Comparison of ENCODE assay signal across 16 cellular contexts in the genomic region with DNA sequence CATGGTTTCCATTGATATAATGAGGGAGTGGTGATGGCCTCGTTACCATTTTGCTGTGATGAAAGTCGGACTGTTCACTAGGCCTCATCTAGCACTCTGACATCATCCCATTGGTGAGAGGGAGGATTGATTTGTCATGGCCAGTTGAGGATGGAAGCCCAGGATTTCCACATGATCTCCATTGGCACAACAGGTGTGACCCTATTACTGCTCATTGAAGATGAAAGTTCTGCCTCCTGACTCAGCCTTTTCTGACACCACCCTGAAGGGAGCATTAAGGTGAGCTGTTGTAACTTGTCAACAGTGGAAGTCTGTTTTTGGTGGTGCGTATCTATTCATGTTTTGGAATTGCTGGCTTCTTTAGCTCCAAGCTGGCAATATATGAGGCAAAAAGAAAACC.
DNase-seq lines count a peak whose midpoint lies in the region; ATAC-seq and TF ChIP-seq lines count a peak whose summit lies in the region.
"Had no signal": no experiment of that assay in that cellular context is flagged by ENCODE, and none has a peak within 500 bp of the region (broad histone marks: within the 10 kb centered on the region; RNA-seq: fewer than 3 reads in every experiment).

No MANE protein-coding gene starts in this region.

- H3K27me3 ChIP-seq in H9 (ENCODE audit: insufficient read depth, low read length): no peaks in the 10 kb centered on the region
- H3K27me3 ChIP-seq in OCI-LY1 (ENCODE audit: insufficient read depth, low read length): no peaks in the 10 kb centered on the region
- H3K27me3 ChIP-seq in mammary epithelial cell (ENCODE audit: insufficient read depth, low read length): no peaks in the 10 kb centered on the region
- H3K27me3 ChIP-seq: BLaER1 treated with 17β-estradiol and CSF1 and Interleukin-3, amounts not matched to agents 10 nM and 100 nM had no signal

- H4K5ac ChIP-seq in H9 (ENCODE audit: insufficient read length, low read depth, low read length): no peak overlapping the region

- no peak overlapping the region for H3K4ac ChIP-seq in H9 (ENCODE audit: low read depth, low read length)

- no peak overlapping the region for H3K23ac ChIP-seq in H9 (ENCODE audit: insufficient read length, low read depth, low read length)

- no peak overlapping the region for H3K27ac ChIP-seq in H9 (ENCODE audit: insufficient read length, low read depth, low read length)
- no peak overlapping the region for H3K27ac ChIP-seq in OCI-LY1 (ENCODE audit: low read depth, low read length, poor library complexity, severe bottlenecking)
- no peak overlapping the region for H3K27ac ChIP-seq in mammary epithelial cell (ENCODE audit: insufficient read depth, low read depth, low read length)
- H3K27ac ChIP-seq: BLaER1 treated with 17β-estradiol and CSF1 and Interleukin-3, amounts not matched to agents 10 nM and 100 nM had no signal

- H3K4me1 Mint-ChIP-seq in H9: no peaks in the 10 kb centered on the region; a peak in 1 of 4 replicates
- no peaks in the 10 kb centered on the region for H3K4me1 Mint-ChIP-seq in activated T-cell treated with anti-CD3 and anti-CD28 coated beads, Interleukin-2, amount 50 U/mL, for 24 hours (ENCODE audit: low read depth)
- H3K4me1 Mint-ChIP-seq: B cell had no signal

- no peak overlapping the region for H3K4me2 ChIP-seq in H9 (ENCODE audit: insufficient read depth, insufficient read length, low read length)
- H3K4me2 ChIP-seq in OCI-LY1 (ENCODE audit: low read length): no peak overlapping the region
- H3K4me2 ChIP-seq in mammary epithelial cell (ENCODE audit: insufficient read depth, low read depth, low read length): no peak overlapping the region
- H3K4me2 ChIP-seq: BLaER1 treated with 17β-estradiol and CSF1 and Interleukin-3, amounts not matched to agents 10 nM and 100 nM had no signal

- intact Hi-C loops in mammary epithelial cell (cut with micrococcal nuclease): no loop called here

- H2AFZ ChIP-seq in H9 (ENCODE audit: low read length): no peak overlapping the region
- peak overlapping the region; percentile 82; the same call in 1 of the 2 replicates for H2AFZ ChIP-seq in OCI-LY1 (ENCODE audit: low read length)
- no peak overlapping the region for H2AFZ ChIP-seq in mammary epithelial cell (ENCODE audit: low read depth, low read length)

- DNase-seq in H9: no peak
- DNase-seq in mammary epithelial cell: peak; percentile 28
- no peak for DNase-seq in T-helper 9 cell
- DNase-seq in activated T-cell treated with anti-CD3 and anti-CD28 coated beads, Interleukin-2, amount 50 U/mL, for 24 hours: no peak
- no peak for DNase-seq in stimulated activated CD8-positive, alpha-beta memory T cell treated with anti-CD3 and anti-CD28 coated beads, Interleukin-4, amount 100 ng/mL, for 48 hours
- DNase-seq: Calu3; CD8-positive, alpha-beta T cell; DMS79 treated with DMSO at 0.1 percent for 48 hours; GF-D8; GOT3; H7 had no signal

- ATAC-seq in esophagus mucosa (peak; percentile 98), HG02623 (IDR thresholded peaks at IDR 0.05; ENCODE audit: unreplicated experiment) (no peak)
- ATAC-seq: CD8-positive, alpha-beta T cell had no signal

- H3K56ac ChIP-seq in H9 (ENCODE audit: insufficient read length, low read depth, low read length): no peak overlapping the region

- H4K20me1 ChIP-seq in H9 (ENCODE audit: control insufficient read depth, insufficient read depth, insufficient read length) (no peaks in the 10 kb centered on the region), OCI-LY1 (ENCODE audit: insufficient read depth, low read length) (no peaks in the 10 kb centered on the region), mammary epithelial cell (ENCODE audit: insufficient read depth, low read length) (no peaks in the 10 kb centered on the region)
- H4K20me1 ChIP-seq: BLaER1 treated with 17β-estradiol and CSF1 and Interleukin-3, amounts not matched to agents 10 nM and 100 nM had no signal

- in situ Hi-C loops in mammary epithelial cell (cut with MboI; ENCODE audit: low sequenced_read_pairs in 2 of 2): no loop called here

- TF ChIP-seq CTCF in H9 (conservative IDR thresholded peaks at IDR 0.05): no peak
- no peak for TF ChIP-seq CTCF in OCI-LY1 (IDR thresholded peaks at IDR 0.05; ENCODE audit: low read length)
- no peak for TF ChIP-seq CTCF in mammary epithelial cell (conservative IDR thresholded peaks at IDR 0.05 in 1 of 2, IDR thresholded peaks at IDR 0.05 in 1 of 2; ENCODE audit: extremely low read depth in 1 of 2, insufficient read depth in 1 of 2, low read depth in 1 of 2, low read length in 2 of 2)

- no peak overlapping the region for H3K27ac Mint-ChIP-seq in H9
- no peak overlapping the region for H3K27ac Mint-ChIP-seq in activated T-cell treated with anti-CD3 and anti-CD28 coated beads, Interleukin-2, amount 50 U/mL, for 24 hours
- H3K27ac Mint-ChIP-seq: B cell; CD8-positive, alpha-beta T cell had no signal

- no peak overlapping the region for H2BK20ac ChIP-seq in H9 (ENCODE audit: low read depth, low read length, poor library complexity, severe bottlenecking)

- no peaks in the 10 kb centered on the region for H3K4me1 ChIP-seq in H9 (ENCODE audit: insufficient read depth, low read length)
- H3K4me1 ChIP-seq in OCI-LY1 (ENCODE audit: insufficient read depth, low read length, severe bottlenecking): no peaks in the 10 kb centered on the region
- no peaks in the 10 kb centered on the region for H3K4me1 ChIP-seq in mammary epithelial cell (ENCODE audit: insufficient read depth, low read length)
- H3K4me1 ChIP-seq: BLaER1 treated with 17β-estradiol and CSF1 and Interleukin-3, amounts not matched to agents 10 nM and 100 nM had no signal

- H2BK5ac ChIP-seq in H9 (ENCODE audit: insufficient read length, low read length): no peak overlapping the region

- no TSS peak for BruUV-seq in mammary epithelial cell (replicated peaks; lab: Mats Ljungman, UMichigan)

- no peaks in the 10 kb centered on the region for H3K79me1 ChIP-seq in H9 (ENCODE audit: insufficient read depth, low read depth, low read length, poor library complexity, severe bottlenecking)

- H3K79me2 ChIP-seq in H9 (ENCODE audit: insufficient read depth, low read length) (no peaks in the 10 kb centered on the region), OCI-LY1 (ENCODE audit: insufficient read depth, low read length) (no peaks in the 10 kb centered on the region), mammary epithelial cell (ENCODE audit: insufficient read depth, low read length) (no peaks in the 10 kb centered on the region)

- H3K9me2 ChIP-seq in OCI-LY1 (ENCODE audit: low read depth, low read length): no peaks in the 10 kb centered on the region

- H2AK5ac ChIP-seq in H9 (ENCODE audit: insufficient read length, low read length): peak overlapping the region; percentile 71

- H4K91ac ChIP-seq in H9 (ENCODE audit: insufficient read length, low read depth, low read length): no peak overlapping the region

- no peaks in the 10 kb centered on the region for H3K36me3 Mint-ChIP-seq in H9 (ENCODE audit: insufficient read depth in 1 of 3, low read depth in 3 of 3)
- H3K36me3 Mint-ChIP-seq in activated T-cell treated with anti-CD3 and anti-CD28 coated beads, Interleukin-2, amount 50 U/mL, for 24 hours (ENCODE audit: low read depth): no peaks in the 10 kb centered on the region
- H3K36me3 Mint-ChIP-seq: CD8-positive, alpha-beta T cell had no signal

- no peaks in the 10 kb centered on the region for H3K23me2 ChIP-seq in H9 (ENCODE audit: insufficient read length, low read depth, low read length, poor library complexity, severe bottlenecking)

- H3K9ac ChIP-seq in H9 (ENCODE audit: extremely low read depth, insufficient read length, low read length) (no peak overlapping the region), OCI-LY1 (ENCODE audit: low read length) (no peak overlapping the region), mammary epithelial cell (ENCODE audit: insufficient read depth, low read length) (no peak overlapping the region)
- H3K9ac ChIP-seq: BLaER1 treated with 17β-estradiol and CSF1 and Interleukin-3, amounts not matched to agents 10 nM and 100 nM had no signal

- peak overlapping the region; percentile 79 for H2BK12ac ChIP-seq in H9 (ENCODE audit: insufficient read length, low read depth, low read length)

- H3K9me3 ChIP-seq in H9 (ENCODE audit: control insufficient read depth, low read depth, low read length) (no peaks in the 10 kb centered on the region), OCI-LY1 (ENCODE audit: low read length) (no peaks in the 10 kb centered on the region), mammary epithelial cell (replicated peaks; ENCODE audit: insufficient read depth, low read length) (no peaks in the 10 kb centered on the region)
- H3K9me3 ChIP-seq: BLaER1 treated with 17β-estradiol and CSF1 and Interleukin-3, amounts not matched to agents 10 nM and 100 nM had no signal

- H4K8ac ChIP-seq in H9 (replicated peaks; ENCODE audit: insufficient read length, low read depth, low read length): no peak overlapping the region

- WGBS in H9 (ENCODE audit: extremely low coverage, insufficient read length, low lambda C conversion rate): no CpG with 5 or more reads among the region's 3 CpGs
- WGBS in mammary epithelial cell (ENCODE audit: low coverage, missing lambda C conversion rate): 32% methylated on average over 2 of the region's 3 CpGs

- no peaks in the 10 kb centered on the region for H3K27me3 Mint-ChIP-seq in H9 (ENCODE audit: low read depth)
- no peaks in the 10 kb centered on the region for H3K27me3 Mint-ChIP-seq in activated T-cell treated with anti-CD3 and anti-CD28 coated beads, Interleukin-2, amount 50 U/mL, for 24 hours
- H3K27me3 Mint-ChIP-seq: B cell had no signal

- no peak overlapping the region for H3K18ac ChIP-seq in H9 (ENCODE audit: insufficient read length, low read depth, low read length)

- no peaks in the 10 kb centered on the region for H3K9me3 Mint-ChIP-seq in H9
- H3K9me3 Mint-ChIP-seq in activated T-cell treated with anti-CD3 and anti-CD28 coated beads, Interleukin-2, amount 50 U/mL, for 24 hours: peaks cover 13% of the 10 kb centered on the region

- H3K36me3 ChIP-seq in OCI-LY1 (ENCODE audit: insufficient read depth, low read length) (no peaks in the 10 kb centered on the region), mammary epithelial cell (ENCODE audit: insufficient read depth, low read length) (no peaks in the 10 kb centered on the region)
- H3K36me3 ChIP-seq: BLaER1 treated with 17β-estradiol and CSF1 and Interleukin-3, amounts not matched to agents 10 nM and 100 nM had no signal

- no peak overlapping the region for H3T11ph ChIP-seq in H9 (ENCODE audit: low read length)

- CTCF ChIA-PET in mammary epithelial cell (lab: Charles Lee; ENCODE audit: low non-redundant PET): no interaction called here

- no peak overlapping the region for H3K4me3 Mint-ChIP-seq in H9
- H3K4me3 Mint-ChIP-seq in activated T-cell treated with anti-CD3 and anti-CD28 coated beads, Interleukin-2, amount 50 U/mL, for 24 hours: no peak overlapping the region
- H3K4me3 Mint-ChIP-seq: B cell; CD8-positive, alpha-beta T cell had no signal

- no peak overlapping the region for H2BK15ac ChIP-seq in H9 (ENCODE audit: low read depth, low read length)

- H2BK120ac ChIP-seq in H9 (ENCODE audit: low read depth, low read length, poor library complexity, severe bottlenecking): no peak overlapping the region

- no peaks in the 10 kb centered on the region for H3F3A ChIP-seq in OCI-LY1 (ENCODE audit: insufficient read depth, low read length)

- no peak overlapping the region for H3K14ac ChIP-seq in H9 (ENCODE audit: insufficient read depth, low read length)

- H3K4me3 ChIP-seq in OCI-LY1 (ENCODE audit: low read depth, low read length, poor library complexity, severe bottlenecking): no peak overlapping the region
- H3K4me3 ChIP-seq in mammary epithelial cell (replicated peaks in 1 of 3; ENCODE audit: insufficient read depth in 1 of 3, low read depth in 2 of 3, low read length in 3 of 3): no peak overlapping the region
- H3K4me3 ChIP-seq: BLaER1 treated with 17β-estradiol and CSF1 and Interleukin-3, amounts not matched to agents 10 nM and 100 nM had no signal

- dilution Hi-C loops in mammary epithelial cell (cut with HindIII; ENCODE audit: low sequenced_read_pairs): no loop called here
